8 cellular contexts compared by ENCODE assay signal in the genomic region with DNA sequence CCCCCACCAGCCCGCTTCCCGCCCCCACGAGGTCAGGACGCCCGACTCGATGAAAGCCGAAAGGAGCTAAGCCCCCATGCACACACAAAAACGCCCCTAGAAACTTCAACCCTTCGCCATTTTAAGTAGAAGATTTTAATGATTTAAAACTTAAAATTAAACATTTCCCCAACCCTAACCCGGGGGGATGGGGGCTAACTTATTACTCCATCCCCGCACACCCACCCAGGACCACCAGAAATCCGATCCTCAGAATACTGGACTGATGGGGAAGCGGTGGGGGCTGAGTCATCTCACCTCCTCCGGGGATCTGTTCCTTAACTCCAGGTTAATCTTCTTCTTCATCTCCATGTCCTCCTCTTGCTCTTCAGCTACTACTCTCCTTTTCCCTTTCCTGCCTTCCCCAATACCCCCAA. TPM values are rescaled to one million over a fixed set of nuclear protein-coding genes. Genes with fewer than 3 reads are reported as not detected.
DNase-seq lines count a peak whose midpoint lies in the region; ATAC-seq, FAIRE-seq and TF ChIP-seq lines count a peak whose summit lies in the region.

No MANE protein-coding gene starts in this region.

- no peaks in the 10 kb centered on the region for H3K9me3 ChIP-seq in keratinocyte (ENCODE audit: control insufficient read depth, low read depth, low read length)
- H3K9me3 ChIP-seq in tibial artery: no peaks in the 10 kb centered on the region

- no peak for FAIRE-seq in keratinocyte (lab: Jason Lieb, UNC)

- H4K20me1 ChIP-seq in keratinocyte (ENCODE audit: control insufficient read depth, extremely low read depth, insufficient read depth, low read length): no peaks in the 10 kb centered on the region

- peak overlapping the region; percentile 70 for H3K4me3 ChIP-seq in Jurkat, Clone E6-1 (ENCODE audit: low read length)
- H3K4me3 ChIP-seq in astrocyte of the cerebellum (ENCODE audit: low read depth, low read length) (peak overlapping the region; percentile 61), keratinocyte (ENCODE audit: control insufficient read depth in 2 of 3, extremely low read depth in 1 of 3, insufficient read depth in 2 of 3, low read depth in 1 of 3, low read length in 3 of 3) (peak overlapping the region; percentile 84 to 99 (median 98)), tibial artery (peak overlapping the region; percentile 81 to 92)

- intact Hi-C loops in tibial artery (cut with DNase I; ENCODE audit: low total_unique reads): no loop called here

- H3K9me1 ChIP-seq in keratinocyte (ENCODE audit: control insufficient read depth, extremely low read depth, insufficient read depth, low read length): no peaks in the 10 kb centered on the region

- H3K27ac ChIP-seq in keratinocyte (ENCODE audit: control insufficient read depth, insufficient read depth, low read length) (peak overlapping the region; percentile 94), tibial artery (peak overlapping the region; percentile 97 to 99)

- H3K27me3 ChIP-seq in keratinocyte (ENCODE audit: control insufficient read depth, extremely low read depth, insufficient read depth, low read length) (no peaks in the 10 kb centered on the region), tibial artery (no peaks in the 10 kb centered on the region)

- H3K36me3 ChIP-seq in keratinocyte (ENCODE audit: control insufficient read depth in 2 of 2, extremely low read depth in 1 of 2, insufficient read depth in 2 of 2, low read length in 2 of 2) (peaks cover 0 to 7% of the 10 kb centered on the region in 2 experiments), tibial artery (peaks cover 0 to 5% (median 0%) of the 10 kb centered on the region in 3 donors)

- TF ChIP-seq CTCF in astrocyte of the cerebellum (IDR thresholded peaks at IDR 0.05; ENCODE audit: low read depth, low read length, missing control alignments) (no peak), keratinocyte (optimal IDR thresholded peaks at IDR 0.05 in 1 of 3, IDR thresholded peaks at IDR 0.05 in 1 of 3, conservative IDR thresholded peaks at IDR 0.05 in 1 of 3; ENCODE audit: extremely low read depth in 1 of 3, insufficient read depth in 2 of 3, low read length in 3 of 3) (peak in 1 of 3 experiments; percentile 14), tibial artery (IDR thresholded peaks at IDR 0.05) (no peak)

- H3K4me1 ChIP-seq in keratinocyte (ENCODE audit: control insufficient read depth, extremely low read depth, insufficient read depth, low read length) (peaks cover 16% of the 10 kb centered on the region), tibial artery (peaks cover 0 to 17% (median 11%) of the 10 kb centered on the region in 4 donors)

- H3K9ac ChIP-seq in keratinocyte (ENCODE audit: control insufficient read depth, extremely low read depth, insufficient read depth, low read length): peak overlapping the region; percentile 94

- peaks cover 35% of the 10 kb centered on the region for H3K79me2 ChIP-seq in keratinocyte (ENCODE audit: control insufficient read depth, insufficient read depth, low read length)

- dilution Hi-C loops in keratinocyte (cut with MboI; ENCODE audit: extremely low pct_ligation_motif_present, low sequenced_read_pairs): no loop called here

- peak overlapping the region; percentile 83 for H2AFZ ChIP-seq in keratinocyte (ENCODE audit: control insufficient read depth, low read length)

- peak overlapping the region; percentile 97 for H3K4me2 ChIP-seq in keratinocyte (ENCODE audit: control insufficient read depth, extremely low read depth, insufficient read depth, low read depth, low read length)

- no peak for ATAC-seq in GM19452 (IDR thresholded peaks at IDR 0.05; ENCODE audit: unreplicated experiment)
- ATAC-seq in HG03175 (IDR thresholded peaks at IDR 0.05; ENCODE audit: unreplicated experiment): no peak

- DNase-seq in D341Med (ENCODE audit: low spot score) (peak; percentile 58), astrocyte of the cerebellum (ENCODE audit: low read depth) (no peak), keratinocyte (ENCODE audit: low read depth, low spot score) (no peak), tibial artery (peak in 1 of 2 donors; percentile 64), mesenteric fat pad (ENCODE audit: low spot score) (no peak)
- no peak for DNase-seq in Jurkat, Clone E6-1 (ENCODE audit: low read depth, low spot score)

- in situ Hi-C loops in astrocyte of the cerebellum (cut with HindIII; ENCODE audit: low sequenced_read_pairs): no loop called here

RNA-seq across cellular contexts. Expression of gene ANP32E, which starts 0.5 kb away (rescaled TPM):
- 225 TPM for polyA plus RNA-seq in Jurkat, Clone E6-1 (2012; ENCODE audit: insufficient read depth, insufficient read length)
- 6.1 to 18.9 TPM (median 9.2 TPM) in 3 replicates for polyA plus RNA-seq in keratinocyte
- polyA plus RNA-seq in keratinocyte (2011; ENCODE audit: low read depth): 30.5 TPM
- polyA plus RNA-seq in keratinocyte (2011; cell fraction: cytosol; rRNA removed): 6.5 and 10.5 TPM in 2 replicates
- polyA plus RNA-seq in keratinocyte (2011; cell fraction: nucleus; rRNA removed): 4.3 and 8.0 TPM in 2 replicates
- polyA plus RNA-seq in keratinocyte (2012; ENCODE audit: low replicate concordance): 9.5 and 31.9 TPM in 2 replicates
- 3.0 to 7.8 TPM (median 5.6 TPM) in 3 replicates for polyA minus RNA-seq in keratinocyte
- 5.8 TPM for polyA minus RNA-seq in keratinocyte (2011; cell fraction: cytosol; rRNA and poly(A)+ RNA removed)
- polyA minus RNA-seq in keratinocyte (2011; cell fraction: nucleus; rRNA and poly(A)+ RNA removed): 2.5 and 5.0 TPM in 2 replicates
- 17.9 TPM for total RNA-seq in mesenteric fat pad

RNA-seq across cellular contexts. Expression of gene CA14, which starts 22.1 kb away (rescaled TPM):
- polyA plus RNA-seq in Jurkat, Clone E6-1 (2012; ENCODE audit: insufficient read depth, insufficient read length): not detected
- polyA plus RNA-seq in keratinocyte: 0.24 to 0.59 TPM (median 0.28 TPM) in 3 replicates
- not detected for polyA plus RNA-seq in keratinocyte (2011; ENCODE audit: low read depth)
- 0.52 and 0.55 TPM in 2 replicates for polyA plus RNA-seq in keratinocyte (2011; cell fraction: cytosol; rRNA removed)
- 0.15 and 0.16 TPM in 2 replicates for polyA plus RNA-seq in keratinocyte (2011; cell fraction: nucleus; rRNA removed)
- 0.54 and 0.71 TPM in 2 replicates for polyA plus RNA-seq in keratinocyte (2012; ENCODE audit: low replicate concordance)
- polyA minus RNA-seq in keratinocyte: 0.16 to 0.64 TPM in 2 of 3 replicates, not detected in the other
- polyA minus RNA-seq in keratinocyte (2011; cell fraction: cytosol; rRNA and poly(A)+ RNA removed): not detected
- polyA minus RNA-seq in keratinocyte (2011; cell fraction: nucleus; rRNA and poly(A)+ RNA removed): not detected in 2 replicates
- total RNA-seq in mesenteric fat pad: not detected

RNA-seq across cellular contexts. Expression of gene APH1A, which starts 33.4 kb away (rescaled TPM):
- 83.6 TPM for polyA plus RNA-seq in Jurkat, Clone E6-1 (2012; ENCODE audit: insufficient read depth, insufficient read length)
- 149 to 174 TPM (median 151 TPM) in 3 replicates for polyA plus RNA-seq in keratinocyte
- 20.1 TPM for polyA plus RNA-seq in keratinocyte (2011; ENCODE audit: low read depth)
- 144 and 146 TPM in 2 replicates for polyA plus RNA-seq in keratinocyte (2011; cell fraction: cytosol; rRNA removed)
- 125 and 141 TPM in 2 replicates for polyA plus RNA-seq in keratinocyte (2011; cell fraction: nucleus; rRNA removed)
- polyA plus RNA-seq in keratinocyte (2012; ENCODE audit: low replicate concordance): 101 and 107 TPM in 2 replicates
- polyA minus RNA-seq in keratinocyte: 155 to 195 TPM (median 163 TPM) in 3 replicates
- 147 TPM for polyA minus RNA-seq in keratinocyte (2011; cell fraction: cytosol; rRNA and poly(A)+ RNA removed)
- polyA minus RNA-seq in keratinocyte (2011; cell fraction: nucleus; rRNA and poly(A)+ RNA removed): 44.3 and 54.5 TPM in 2 replicates
- total RNA-seq in mesenteric fat pad: 89.2 TPM

RNA-seq across cellular contexts. Expression of gene C1orf54, which starts 37.1 kb away (rescaled TPM):
- polyA plus RNA-seq in Jurkat, Clone E6-1 (2012; ENCODE audit: insufficient read depth, insufficient read length): 4.1 TPM
- 0.94 to 2.0 TPM (median 1.4 TPM) in 3 replicates for polyA plus RNA-seq in keratinocyte
- 13.5 TPM for polyA plus RNA-seq in keratinocyte (2011; ENCODE audit: low read depth)
- 1.1 and 1.4 TPM in 2 replicates for polyA plus RNA-seq in keratinocyte (2011; cell fraction: cytosol; rRNA removed)
- 3.9 and 6.3 TPM in 2 replicates for polyA plus RNA-seq in keratinocyte (2011; cell fraction: nucleus; rRNA removed)
- polyA plus RNA-seq in keratinocyte (2012; ENCODE audit: low replicate concordance): 1.3 and 7.0 TPM in 2 replicates
- 0.99 to 1.9 TPM in 2 of 3 replicates, not detected in the other for polyA minus RNA-seq in keratinocyte
- polyA minus RNA-seq in keratinocyte (2011; cell fraction: cytosol; rRNA and poly(A)+ RNA removed): not detected
- polyA minus RNA-seq in keratinocyte (2011; cell fraction: nucleus; rRNA and poly(A)+ RNA removed): 0.74 and 1.3 TPM in 2 replicates
- total RNA-seq in mesenteric fat pad: 14.4 TPM

RNA-seq across cellular contexts. Expression of gene CIART, which starts 46.9 kb away (rescaled TPM):
- polyA plus RNA-seq in Jurkat, Clone E6-1 (2012; ENCODE audit: insufficient read depth, insufficient read length): not detected
- polyA plus RNA-seq in keratinocyte: 14.5 to 15.6 TPM (median 15.0 TPM) in 3 replicates
- 27.9 TPM for polyA plus RNA-seq in keratinocyte (2011; ENCODE audit: low read depth)
- polyA plus RNA-seq in keratinocyte (2011; cell fraction: cytosol; rRNA removed): 8.9 and 10.7 TPM in 2 replicates
- 26.5 and 29.7 TPM in 2 replicates for polyA plus RNA-seq in keratinocyte (2011; cell fraction: nucleus; rRNA removed)
- 7.3 and 35.5 TPM in 2 replicates for polyA plus RNA-seq in keratinocyte (2012; ENCODE audit: low replicate concordance)
- 11.9 to 18.1 TPM (median 16.5 TPM) in 3 replicates for polyA minus RNA-seq in keratinocyte
- 5.2 TPM for polyA minus RNA-seq in keratinocyte (2011; cell fraction: cytosol; rRNA and poly(A)+ RNA removed)
- 4.9 and 6.9 TPM in 2 replicates for polyA minus RNA-seq in keratinocyte (2011; cell fraction: nucleus; rRNA and poly(A)+ RNA removed)
- total RNA-seq in mesenteric fat pad: 3.5 TPM
